ENCODE assay signal across 29 cellular contexts in the genomic region with DNA sequence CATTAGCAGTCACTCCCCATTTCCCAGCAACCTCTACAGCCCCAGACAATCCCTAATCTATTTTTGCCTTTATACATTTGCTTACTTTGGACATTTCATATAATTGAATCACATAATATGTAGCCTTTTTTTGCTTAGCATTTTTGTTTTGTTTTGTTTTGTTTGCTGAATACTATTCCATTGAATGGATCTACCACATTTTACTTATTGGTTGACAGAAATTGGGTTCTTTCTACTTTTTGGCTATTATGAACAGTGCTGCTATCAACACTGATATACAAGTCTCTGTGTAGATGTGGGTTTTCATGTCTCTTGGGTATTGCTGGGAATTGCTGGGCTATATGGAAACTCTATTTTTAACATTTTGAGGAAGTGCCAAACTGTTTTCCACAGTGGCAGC.
"Had no signal": no experiment of that assay in that cellular context is flagged by ENCODE, and none has a peak within 500 bp of the region (broad histone marks: within the 10 kb centered on the region; RNA-seq: fewer than 3 reads in every experiment).

No MANE protein-coding gene starts in this region.

- H3K27me3 ChIP-seq: stomach, suprapubic skin, testis, thyroid gland, tibial artery, tibial nerve, transverse colon, upper lobe of left lung, upper lobe of right lung, uterus, vagina had no signal

- ATAC-seq: stimulated activated effector memory CD8-positive, alpha-beta T cell treated with anti-CD3 and anti-CD28 coated beads, Interleukin-12 subunit alpha, Interleukin-12 subunit beta, amount 100 ng/mL, for 72 hours; stimulated activated memory B cell treated with anti-CD40 and anti-IgM and Interleukin-4, amounts not matched to agents 10 μg/mL and 1 μg/mL and 100 μg/mL, for 72 hours; stimulated activated naive B cell treated with anti-CD40 and anti-IgM and Interleukin-4, amounts not matched to agents 10 μg/mL and 1 μg/mL and 100 μg/mL, for 72 hours; stimulated activated naive CD8-positive, alpha-beta T cell treated with anti-CD3 and anti-CD28 coated beads, Interleukin-15, amount 100 ng/mL, for 72 hours; stimulated activated naive CD8-positive, alpha-beta T cell treated with anti-CD3 and anti-CD28 coated beads, Interleukin-15, Interleukin-2, amounts not matched to agents 100 U/mL and 50 U/mL, for 24 hours; upper lobe of right lung had no signal

- H3K4me1 Mint-ChIP-seq: stimulated activated memory B cell treated with anti-CD40 and anti-IgM and Interleukin-4, amounts not matched to agents 10 μg/mL and 1 μg/mL and 100 μg/mL, for 72 hours; stimulated activated naive CD8-positive, alpha-beta T cell treated with anti-CD3 and anti-CD28 coated beads, Interleukin-15, amount 100 ng/mL, for 72 hours had no signal

- H3K4me3 Mint-ChIP-seq: stimulated activated effector memory CD8-positive, alpha-beta T cell treated with anti-CD3 and anti-CD28 coated beads, Interleukin-12 subunit alpha, Interleukin-12 subunit beta, amount 100 ng/mL, for 72 hours; stimulated activated memory B cell treated with anti-CD40 and anti-IgM and Interleukin-4, amounts not matched to agents 10 μg/mL and 1 μg/mL and 100 μg/mL, for 72 hours; stimulated activated naive B cell treated with anti-CD40 and anti-IgM and Interleukin-4, amounts not matched to agents 10 μg/mL and 1 μg/mL and 100 μg/mL, for 72 hours; stimulated activated naive CD8-positive, alpha-beta T cell treated with anti-CD3 and anti-CD28 coated beads, Interleukin-15, amount 100 ng/mL, for 72 hours; stimulated activated naive CD8-positive, alpha-beta T cell treated with anti-CD3 and anti-CD28 coated beads, Interleukin-15, Interleukin-2, amounts not matched to agents 100 ng/mL and 50 ng/mL, for 24 hours; type B pancreatic cell had no signal

- H3K27me3 Mint-ChIP-seq: stimulated activated memory B cell treated with anti-CD40 and anti-IgM and Interleukin-4, amounts not matched to agents 10 μg/mL and 1 μg/mL and 100 μg/mL, for 72 hours; stimulated activated naive CD8-positive, alpha-beta T cell treated with anti-CD3 and anti-CD28 coated beads, Interleukin-15, amount 100 ng/mL, for 72 hours; stimulated activated naive CD8-positive, alpha-beta T cell treated with anti-CD3 and anti-CD28 coated beads, Interleukin-15, Interleukin-2, amounts not matched to agents 100 ng/mL and 50 ng/mL, for 24 hours; type B pancreatic cell had no signal

- H3K9me3 ChIP-seq: stomach, suprapubic skin, testis, thoracic aorta, thyroid gland, tibial artery, tibial nerve, transverse colon, upper lobe of left lung, upper lobe of right lung, uterus, vagina had no signal

- DNase-seq: stimulated activated CD4-positive, alpha-beta T cell treated with anti-CD3 and anti-CD28 coated beads, Interleukin-2, amount 100 ng/mL, for 48 hours; stimulated activated CD4-positive, alpha-beta T cell treated with anti-CD3 and anti-CD28 coated beads, Interleukin-4, amount 100 ng/mL, for 1 hour; stimulated activated CD4-positive, alpha-beta T cell treated with anti-CD3 and anti-CD28 coated beads, Interleukin-4, amount 100 ng/mL, for 24 hours; stimulated activated CD4-positive, alpha-beta T cell treated with anti-CD3 and anti-CD28 coated beads, Interleukin-4, amount 100 ng/mL, for 4 hours; stimulated activated CD8-positive, alpha-beta memory T cell treated with anti-CD3 and anti-CD28 coated beads, Interleukin-4, amount 100 ng/mL, for 48 hours; stimulated activated naive B cell treated with anti-CD40 and anti-IgM and Interleukin-4, amounts not matched to agents 10 μg/mL and 1 μg/mL and 100 μg/mL, for 72 hours; stimulated activated naive CD4-positive, alpha-beta T cell; stimulated activated naive CD4-positive, alpha-beta T cell treated with Interleukin-2 at 50 U/mL for 16 hours; stimulated activated naive CD8-positive, alpha-beta T cell treated with anti-CD3 and anti-CD28 coated beads, Interleukin-15, amount 100 ng/mL, for 72 hours; stimulated activated naive CD8-positive, alpha-beta T cell treated with anti-CD3 and anti-CD28 coated beads, Interleukin-15, Interleukin-2, amounts not matched to agents 100 U/mL and 50 U/mL, for 24 hours; stomach; substantia nigra; testis; thyroid gland; tibial artery; transverse colon; trophoblast cell; upper lobe of left lung; upper lobe of right lung; uterus had no signal

- H3K27ac Mint-ChIP-seq: stimulated activated effector memory CD8-positive, alpha-beta T cell treated with anti-CD3 and anti-CD28 coated beads, Interleukin-12 subunit alpha, Interleukin-12 subunit beta, amount 100 ng/mL, for 72 hours; stimulated activated memory B cell treated with anti-CD40 and anti-IgM and Interleukin-4, amounts not matched to agents 10 μg/mL and 1 μg/mL and 100 μg/mL, for 72 hours; stimulated activated naive B cell treated with anti-CD40 and anti-IgM and Interleukin-4, amounts not matched to agents 10 μg/mL and 1 μg/mL and 100 μg/mL, for 72 hours; stimulated activated naive CD8-positive, alpha-beta T cell treated with anti-CD3 and anti-CD28 coated beads, Interleukin-15, amount 100 ng/mL, for 72 hours; stimulated activated naive CD8-positive, alpha-beta T cell treated with anti-CD3 and anti-CD28 coated beads, Interleukin-15, Interleukin-2, amounts not matched to agents 100 ng/mL and 50 ng/mL, for 24 hours; type B pancreatic cell had no signal

- H3K9me3 Mint-ChIP-seq: stimulated activated effector memory CD8-positive, alpha-beta T cell treated with anti-CD3 and anti-CD28 coated beads, Interleukin-12 subunit alpha, Interleukin-12 subunit beta, amount 100 ng/mL, for 72 hours; stimulated activated naive CD8-positive, alpha-beta T cell treated with anti-CD3 and anti-CD28 coated beads, Interleukin-15, amount 100 ng/mL, for 72 hours; stimulated activated naive CD8-positive, alpha-beta T cell treated with anti-CD3 and anti-CD28 coated beads, Interleukin-15, Interleukin-2, amounts not matched to agents 100 ng/mL and 50 ng/mL, for 24 hours had no signal

- H3K36me3 Mint-ChIP-seq: stimulated activated effector memory CD8-positive, alpha-beta T cell treated with anti-CD3 and anti-CD28 coated beads, Interleukin-12 subunit alpha, Interleukin-12 subunit beta, amount 100 ng/mL, for 72 hours had no signal

- FAIRE-seq: urothelium cell line had no signal

- H3K36me3 ChIP-seq: suprapubic skin, thoracic aorta, thyroid gland, tibial artery, transverse colon, upper lobe of left lung, upper lobe of right lung, uterus, vagina had no signal

- H3K27ac ChIP-seq: stomach, suprapubic skin, testis, thoracic aorta, thyroid gland, tibial artery, tibial nerve, transverse colon, upper lobe of left lung, upper lobe of right lung, uterus, vagina had no signal

- H3K4me3 ChIP-seq: stomach, suprapubic skin, testis, thoracic aorta, thyroid gland, tibial artery, tibial nerve, transverse colon, upper lobe of left lung, upper lobe of right lung, uterus, vagina had no signal

- H3K4me1 ChIP-seq: suprapubic skin, testis, thyroid gland, tibial artery, tibial nerve, transverse colon, upper lobe of left lung, uterus, vagina had no signal
